Comparison of ENCODE assay signal across 1 cellular context in genomic region chr14:93952829-93953228, GRCh38.
TF ChIP-seq lines count a peak whose summit lies in the region.

No MANE protein-coding gene starts in this region.

TF ChIP-seq in GM23338, 12 proteins besides CTCF, POLR2A, EP300 and RAD21 (continued from another document):
- no peak for TF ChIP-seq ETS1 (IDR thresholded peaks at IDR 0.05)
- TF ChIP-seq JUNB (IDR thresholded peaks at IDR 0.05; ENCODE audit: unreplicated experiment): no peak
- no peak for TF ChIP-seq EZH2 (IDR thresholded peaks at IDR 0.05; ENCODE audit: low read depth, unreplicated experiment)
- no peak for TF ChIP-seq CREB1 (CRISPR knock-in tag; IDR thresholded peaks at IDR 0.05; ENCODE audit: low read depth)
- TF ChIP-seq, protein P1, sequence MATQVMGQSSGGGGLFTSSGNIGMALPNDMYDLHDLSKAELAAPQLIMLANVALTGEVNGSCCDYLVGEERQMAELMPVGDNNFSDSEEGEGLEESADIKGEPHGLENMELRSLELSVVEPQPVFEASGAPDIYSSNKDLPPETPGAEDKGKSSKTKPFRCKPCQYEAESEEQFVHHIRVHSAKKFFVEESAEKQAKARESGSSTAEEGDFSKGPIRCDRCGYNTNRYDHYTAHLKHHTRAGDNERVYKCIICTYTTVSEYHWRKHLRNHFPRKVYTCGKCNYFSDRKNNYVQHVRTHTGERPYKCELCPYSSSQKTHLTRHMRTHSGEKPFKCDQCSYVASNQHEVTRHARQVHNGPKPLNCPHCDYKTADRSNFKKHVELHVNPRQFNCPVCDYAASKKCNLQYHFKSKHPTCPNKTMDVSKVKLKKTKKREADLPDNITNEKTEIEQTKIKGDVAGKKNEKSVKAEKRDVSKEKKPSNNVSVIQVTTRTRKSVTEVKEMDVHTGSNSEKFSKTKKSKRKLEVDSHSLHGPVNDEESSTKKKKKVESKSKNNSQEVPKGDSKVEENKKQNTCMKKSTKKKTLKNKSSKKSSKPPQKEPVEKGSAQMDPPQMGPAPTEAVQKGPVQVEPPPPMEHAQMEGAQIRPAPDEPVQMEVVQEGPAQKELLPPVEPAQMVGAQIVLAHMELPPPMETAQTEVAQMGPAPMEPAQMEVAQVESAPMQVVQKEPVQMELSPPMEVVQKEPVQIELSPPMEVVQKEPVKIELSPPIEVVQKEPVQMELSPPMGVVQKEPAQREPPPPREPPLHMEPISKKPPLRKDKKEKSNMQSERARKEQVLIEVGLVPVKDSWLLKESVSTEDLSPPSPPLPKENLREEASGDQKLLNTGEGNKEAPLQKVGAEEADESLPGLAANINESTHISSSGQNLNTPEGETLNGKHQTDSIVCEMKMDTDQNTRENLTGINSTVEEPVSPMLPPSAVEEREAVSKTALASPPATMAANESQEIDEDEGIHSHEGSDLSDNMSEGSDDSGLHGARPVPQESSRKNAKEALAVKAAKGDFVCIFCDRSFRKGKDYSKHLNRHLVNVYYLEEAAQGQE (IDR thresholded peaks at IDR 0.05; ENCODE audit: unreplicated experiment): no peak
- no peak for TF ChIP-seq STAT1 (IDR thresholded peaks at IDR 0.05; ENCODE audit: unreplicated experiment)
- TF ChIP-seq EZH2phosphoT487 (IDR thresholded peaks at IDR 0.05; ENCODE audit: unreplicated experiment): no peak
- no peak for TF ChIP-seq NANOG (IDR thresholded peaks at IDR 0.05; ENCODE audit: borderline replicate concordance)
- TF ChIP-seq ZNF462 (CRISPR knock-in tag; IDR thresholded peaks at IDR 0.05): no peak
- no peak for TF ChIP-seq ZNF331 (CRISPR knock-in tag; IDR thresholded peaks at IDR 0.05; ENCODE audit: low read depth)
- TF ChIP-seq ZNF114 (CRISPR knock-in tag; IDR thresholded peaks at IDR 0.05): no peak
